Comparison of ENCODE assay signal across 8 cellular contexts in genomic region chr22:42553475-42554361, GRCh38. TPM values are rescaled to one million over a fixed set of nuclear protein-coding genes. Genes with fewer than 3 reads are reported as not detected.
DNase-seq lines count a peak whose midpoint lies in the region; ATAC-seq and TF ChIP-seq lines count a peak whose summit lies in the region.

Gene SERHL2, plus strand, starts transcription at chr22:42553956. Its CDS starts 65 bp downstream, at chr22:42554021.

- peak; percentile 74 to 88 (median 79) for DNase-seq in CD4-positive, alpha-beta memory T cell
- DNase-seq in NB4 (ENCODE audit: low read depth) (peak; percentile 76), MCF 10A (ENCODE audit: unreplicated experiment) (peak; percentile 42)

- POLR2A ChIA-PET in CD4-positive, alpha-beta memory T cell (lab: Charles Lee; ENCODE audit: partially characterized antibody) = interaction anchor here (0.8 to 1.0 kb wide), 2 partner anchors 9 to 91 kb away, joined by 3 read pairs; no protein-coding TSS in a partner anchor
- POLR2A ChIA-PET in MCF 10A (lab: Yijun Ruan, JAX) = interaction anchor here (0.7 kb wide), 1 partner anchor 16 kb away, joined by 3 read pairs; no protein-coding TSS in a partner anchor

- H3K4me1 ChIP-seq in CD4-positive, alpha-beta memory T cell (ENCODE audit: insufficient read depth, low read length) = peaks cover 16% of the 10 kb centered on the region
- H3K4me1 ChIP-seq in skeletal muscle tissue (ENCODE audit: control insufficient read depth in 3 of 3, insufficient read depth in 3 of 3, low read length in 3 of 3) = peaks cover 6 to 11% (median 7%) of the 10 kb centered on the region in 3 donors

- intact Hi-C loops in CD4-positive, alpha-beta memory T cell (cut with micrococcal nuclease) = loop anchor here (2.0 kb wide), 3 partner anchors 21 to 587 kb away; no protein-coding TSS in a partner anchor
- intact Hi-C loops in MCF 10A (cut with micrococcal nuclease) = no loop called here

- H3K9ac ChIP-seq in skeletal muscle tissue (ENCODE audit: low read depth in 1 of 3, low read length in 3 of 3) = peak within 1 kb of the TSS; percentile 61 to 77 (median 70)

- CTCF ChIA-PET in CD4-positive, alpha-beta memory T cell (lab: Charles Lee; ENCODE audit: partially characterized antibody) = interaction anchor here (1.1 kb wide), 1 partner anchor 22 kb away, joined by 3 read pairs; no protein-coding TSS in a partner anchor
- CTCF ChIA-PET in MCF 10A (lab: Yijun Ruan, JAX) = no interaction called here

- H3K36me3 ChIP-seq in CD4-positive, alpha-beta memory T cell (ENCODE audit: insufficient read depth, low read length) = no peaks in the 10 kb centered on the region
- no peaks in the 10 kb centered on the region for H3K36me3 ChIP-seq in skeletal muscle tissue (ENCODE audit: control insufficient read depth in 3 of 3, insufficient read depth in 3 of 3, low read length in 3 of 3)

- H3K4me3 ChIP-seq in CD4-positive, alpha-beta memory T cell (ENCODE audit: low read length in 2 of 2) = peak within 1 kb of the TSS; percentile 61 to 66
- H3K4me3 ChIP-seq in NB4 (ENCODE audit: low read depth, low read length) (no peak within 1 kb of the TSS), iPS-18c (ENCODE audit: insufficient read depth, low read depth, low read length) (peak within 1 kb of the TSS; percentile 61), skeletal muscle tissue (ENCODE audit: low read length in 3 of 3) (peak within 1 kb of the TSS; percentile 66 to 93 (median 77))

- BruUV-seq in MCF 10A (replicated peaks; lab: Mats Ljungman, UMichigan) = no TSS peak

- peaks cover 9 to 29% (median 11%) of the 10 kb centered on the region in 4 donors for H3K4me1 Mint-ChIP-seq in CD4-positive, alpha-beta memory T cell
- H3K4me1 Mint-ChIP-seq in MCF 10A (ENCODE audit: insufficient read depth, unreplicated experiment) = no peaks in the 10 kb centered on the region

- no peaks in the 10 kb centered on the region for H3K27me3 ChIP-seq in CD4-positive, alpha-beta memory T cell (ENCODE audit: insufficient read depth, low read length)
- H3K27me3 ChIP-seq in skeletal muscle tissue (ENCODE audit: control insufficient read depth in 3 of 3, insufficient read depth in 3 of 3, low read length in 3 of 3) = peaks cover 2 to 13% (median 8%) of the 10 kb centered on the region in 3 donors

- no peak within 1 kb of the TSS for H3K27ac ChIP-seq in CD4-positive, alpha-beta memory T cell (ENCODE audit: low read depth, low read length)
- peak within 1 kb of the TSS; percentile 46; the same call in 1 of the 2 replicates for H3K27ac ChIP-seq in VCaP
- H3K27ac ChIP-seq in skeletal muscle tissue (ENCODE audit: low read depth, low read length) = no peak within 1 kb of the TSS

- no peaks in the 10 kb centered on the region for H3K27me3 Mint-ChIP-seq in CD4-positive, alpha-beta memory T cell
- H3K27me3 Mint-ChIP-seq in MCF 10A (ENCODE audit: insufficient read depth, unreplicated experiment) = peaks cover 12% of the 10 kb centered on the region

- peak within 1 kb of the TSS; percentile 78 to 90 (median 82) for H3K4me3 Mint-ChIP-seq in CD4-positive, alpha-beta memory T cell
- H3K4me3 Mint-ChIP-seq in MCF 10A (ENCODE audit: unreplicated experiment) = peak within 1 kb of the TSS; percentile 64

- no peaks in the 10 kb centered on the region for H3K9me3 Mint-ChIP-seq in CD4-positive, alpha-beta memory T cell
- no peaks in the 10 kb centered on the region for H3K9me3 Mint-ChIP-seq in MCF 10A (ENCODE audit: unreplicated experiment)

- H3K9me3 ChIP-seq in CD4-positive, alpha-beta memory T cell (ENCODE audit: control insufficient read depth in 1 of 2, low read length in 2 of 2) = no peaks in the 10 kb centered on the region
- H3K9me3 ChIP-seq in iPS-18c (ENCODE audit: control insufficient read depth, insufficient read depth, low read length) = peaks cover 2% of the 10 kb centered on the region
- no peaks in the 10 kb centered on the region for H3K9me3 ChIP-seq in skeletal muscle tissue (ENCODE audit: control insufficient read depth in 3 of 3, low read length in 3 of 3)

- TF ChIP-seq CTCF in NB4 (IDR thresholded peaks at IDR 0.05; ENCODE audit: low read depth, low read length) = no peak
- no peak for TF ChIP-seq CTCF in VCaP (conservative IDR thresholded peaks at IDR 0.05)
- no peak for TF ChIP-seq CTCF in MCF 10A (IDR thresholded peaks at IDR 0.05; ENCODE audit: unreplicated experiment)

- no peak for TF ChIP-seq POLR2A in NB4 (IDR thresholded peaks at IDR 0.05; ENCODE audit: extremely low read depth, insufficient read length)

- H3K36me3 Mint-ChIP-seq in CD4-positive, alpha-beta memory T cell = no peaks in the 10 kb centered on the region
- H3K36me3 Mint-ChIP-seq in MCF 10A (ENCODE audit: insufficient read depth, unreplicated experiment) = no peaks in the 10 kb centered on the region

- peak within 1 kb of the TSS in 5 of 7 donors; percentile 41 to 85 (median 80) for H3K27ac Mint-ChIP-seq in CD4-positive, alpha-beta memory T cell
- no peak within 1 kb of the TSS for H3K27ac Mint-ChIP-seq in MCF 10A (ENCODE audit: low read depth, unreplicated experiment)

- ATAC-seq in GM21619 (IDR thresholded peaks at IDR 0.05; ENCODE audit: unreplicated experiment) (peak; percentile 57), HG02840 (IDR thresholded peaks at IDR 0.05; ENCODE audit: low FRiP score, unreplicated experiment) (no peak)

RNA-seq across cellular contexts. Expression of gene SERHL2, which starts in this region (rescaled TPM):
- under 1 TPM; 0.36 to 0.81 TPM for total RNA-seq in CD4-positive, alpha-beta memory T cell
- under 1 TPM in 1 of 2 donors, not detected in 1; 0.26 TPM for polyA plus RNA-seq in CD4-positive, alpha-beta memory T cell
- total RNA-seq in MCF 10A (2022) = 0.75 TPM in 1 of 2 replicates, not detected in the other
- 2.6 TPM for total RNA-seq in skeletal muscle tissue

Comparison
In these comparisons a context has a peak if more than half of its experiments do, and no peak if none do; other contexts are left out.
1. Peak in DNase-seq and H3K4me3 ChIP-seq in CD4-positive, alpha-beta memory T cell; RNA of the gene not detected or under 1 TPM.
2. Peak in DNase-seq in MCF 10A; RNA of the gene not detected or under 1 TPM.